In the genomic region with DNA sequence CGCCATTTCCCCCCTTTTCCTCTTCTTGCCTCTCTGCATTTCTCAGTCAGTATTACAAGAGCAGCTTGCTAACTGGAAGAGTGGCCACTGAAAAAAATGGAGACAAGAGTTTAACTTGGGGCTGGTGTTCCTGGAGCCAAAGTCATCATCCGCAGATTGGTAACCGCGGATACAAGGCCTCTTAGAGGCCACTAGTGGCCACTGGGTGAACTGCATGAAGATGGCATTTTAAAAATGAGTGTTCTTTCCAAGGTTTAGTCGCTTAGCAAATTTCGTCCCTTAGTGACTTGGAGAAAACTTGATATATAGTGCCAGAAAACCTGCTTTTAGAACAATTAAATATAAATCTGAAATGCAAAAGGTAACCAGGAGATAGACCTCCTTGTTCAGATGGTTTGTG, we compare ENCODE assay signal across 9 cellular contexts. TPM values are rescaled to one million over a fixed set of nuclear protein-coding genes. Genes with fewer than 3 reads are reported as not detected.
DNase-seq lines count a peak whose midpoint lies in the region; ATAC-seq and TF ChIP-seq lines count a peak whose summit lies in the region.
"Had no signal": no experiment of that assay in that cellular context is flagged by ENCODE, and none has a peak within 500 bp of the region (broad histone marks: within the 10 kb centered on the region; RNA-seq: fewer than 3 reads in every experiment).

No MANE protein-coding gene starts in this region.

- H3K9me3 ChIP-seq in SK-N-SH = no peaks in the 10 kb centered on the region

- H3K27me3 ChIP-seq in SK-N-SH (ENCODE audit: insufficient read depth) = peaks cover 21% of the 10 kb centered on the region

- peaks cover 48% of the 10 kb centered on the region for H3K27me3 Mint-ChIP-seq in nephron progenitor cell (ENCODE audit: low read depth, poor library complexity)
- H3K27me3 Mint-ChIP-seq in activated T-helper 17 cell treated with anti-CD3 and anti-CD28 coated beads, Interleukin-2, amount 50 U/mL, for 72 hours = peaks cover 29% of the 10 kb centered on the region

- no peaks in the 10 kb centered on the region for H3K4me1 ChIP-seq in SK-N-SH (ENCODE audit: control insufficient read depth in 1 of 2, insufficient read depth in 2 of 2, low read depth in 1 of 2, low read length in 1 of 2)

- no peak overlapping the region for H3K4me3 Mint-ChIP-seq in nephron progenitor cell
- no peak overlapping the region for H3K4me3 Mint-ChIP-seq in activated T-helper 17 cell treated with anti-CD3 and anti-CD28 coated beads, Interleukin-2, amount 50 U/mL, for 72 hours

- H4K20me1 ChIP-seq in SK-N-SH (ENCODE audit: insufficient read depth) = no peaks in the 10 kb centered on the region

- H3K36me3 ChIP-seq in SK-N-SH (replicated peaks in 1 of 2; ENCODE audit: control insufficient read depth in 1 of 2, insufficient read depth in 2 of 2, low read length in 1 of 2) = no peaks in the 10 kb centered on the region
- H3K36me3 ChIP-seq: BLaER1 had no signal

- no peak overlapping the region for H3K4me2 ChIP-seq in SK-N-SH
- H3K4me2 ChIP-seq: BLaER1 had no signal

- CTCF ChIA-PET in SK-N-SH (lab: Yijun Ruan, JAX) = interaction anchor here (1.2 to 1.6 kb wide), 3 partner anchors 8 to 28 kb away, joined by 3 to 4 read pairs (median 3); no protein-coding TSS in a partner anchor

- TF ChIP-seq POLR2A in erythroblast (IDR thresholded peaks at IDR 0.05; ENCODE audit: low read length) = no peak

- no peak overlapping the region for H3K9ac ChIP-seq in SK-N-SH
- H3K9ac ChIP-seq: BLaER1 had no signal

- POLR2A ChIA-PET in SK-N-SH (lab: Yijun Ruan, JAX) = no interaction called here

- DNase-seq in NCI-H1417 (lab: John Stamatoyannopoulos, UW) (peak; percentile 2 to 48 (median 46)), NCI-H1417 treated with DMSO at 0.1 percent for 48 hours (lab: John Stamatoyannopoulos, UW) (no peak), HS-27A (ENCODE audit: low read depth) (peak; percentile 0), SK-N-SH (peak; percentile 52), erythroblast (lab: John Stamatoyannopoulos, UW) (peak; percentile 18 to 53), nephron progenitor cell (peak; percentile 61)

- H3K79me2 ChIP-seq in SK-N-SH (ENCODE audit: insufficient read depth) = no peaks in the 10 kb centered on the region

- no peaks in the 10 kb centered on the region for H3K36me3 Mint-ChIP-seq in nephron progenitor cell (ENCODE audit: low read depth)
- H3K36me3 Mint-ChIP-seq in activated T-helper 17 cell treated with anti-CD3 and anti-CD28 coated beads, Interleukin-2, amount 50 U/mL, for 72 hours (ENCODE audit: low read depth) = no peaks in the 10 kb centered on the region

- TF ChIP-seq EP300 in SK-N-SH (IDR thresholded peaks at IDR 0.05; ENCODE audit: borderline replicate concordance in 1 of 2, low read depth in 1 of 2, low read length in 1 of 2) = no peak

- WGBS in SK-N-SH (ENCODE audit: low lambda C conversion rate) = 20% methylated on average over 6 of the region's 6 CpGs

- H2AFZ ChIP-seq in SK-N-SH (ENCODE audit: low read depth) = no peak overlapping the region

- H3K27ac Mint-ChIP-seq in nephron progenitor cell = no peak overlapping the region
- H3K27ac Mint-ChIP-seq in activated T-helper 17 cell treated with anti-CD3 and anti-CD28 coated beads, Interleukin-2, amount 50 U/mL, for 72 hours = no peak overlapping the region

- H3K27ac ChIP-seq in SK-N-SH (ENCODE audit: low read depth in 2 of 2, low read length in 1 of 2) = no peak overlapping the region
- H3K27ac ChIP-seq: BLaER1 had no signal

- peak; percentile 58 for TF ChIP-seq RAD21 in SK-N-SH (IDR thresholded peaks at IDR 0.05; ENCODE audit: low read length)

- H3K4me3 ChIP-seq in SK-N-SH (ENCODE audit: low read depth in 2 of 2, low read length in 1 of 2) = no peak overlapping the region; a peak in 1 of 4 replicates
- H3K4me3 ChIP-seq: BLaER1 had no signal

- H3K9me2 ChIP-seq in SK-N-SH = no peaks in the 10 kb centered on the region

- H3K4me1 Mint-ChIP-seq in nephron progenitor cell = peaks cover 7% of the 10 kb centered on the region
- no peaks in the 10 kb centered on the region for H3K4me1 Mint-ChIP-seq in activated T-helper 17 cell treated with anti-CD3 and anti-CD28 coated beads, Interleukin-2, amount 50 U/mL, for 72 hours

- TF ChIP-seq CTCF in SK-N-SH (IDR thresholded peaks at IDR 0.05) = peak; percentile 79
- TF ChIP-seq CTCF in nephron progenitor cell (IDR thresholded peaks at IDR 0.05) = peak; percentile 84

- H3K9me3 Mint-ChIP-seq in nephron progenitor cell = no peaks in the 10 kb centered on the region
- no peaks in the 10 kb centered on the region for H3K9me3 Mint-ChIP-seq in activated T-helper 17 cell treated with anti-CD3 and anti-CD28 coated beads, Interleukin-2, amount 50 U/mL, for 72 hours

- ATAC-seq in HG03469 (IDR thresholded peaks at IDR 0.05; ENCODE audit: unreplicated experiment) = no peak
- no peak for ATAC-seq in activated T-helper 17 cell treated with anti-CD3 and anti-CD28 coated beads, Interleukin-2, amount 50 U/mL, for 72 hours (replicated peaks)

- no peaks in the 10 kb centered on the region for H3F3A ChIP-seq in SK-N-SH (replicated peaks; ENCODE audit: insufficient read depth)

TF ChIP-seq in SK-N-SH, 30 proteins besides CTCF, POLR2A, EP300 and RAD21 (continues in another document):
- TF ChIP-seq, protein P1, sequence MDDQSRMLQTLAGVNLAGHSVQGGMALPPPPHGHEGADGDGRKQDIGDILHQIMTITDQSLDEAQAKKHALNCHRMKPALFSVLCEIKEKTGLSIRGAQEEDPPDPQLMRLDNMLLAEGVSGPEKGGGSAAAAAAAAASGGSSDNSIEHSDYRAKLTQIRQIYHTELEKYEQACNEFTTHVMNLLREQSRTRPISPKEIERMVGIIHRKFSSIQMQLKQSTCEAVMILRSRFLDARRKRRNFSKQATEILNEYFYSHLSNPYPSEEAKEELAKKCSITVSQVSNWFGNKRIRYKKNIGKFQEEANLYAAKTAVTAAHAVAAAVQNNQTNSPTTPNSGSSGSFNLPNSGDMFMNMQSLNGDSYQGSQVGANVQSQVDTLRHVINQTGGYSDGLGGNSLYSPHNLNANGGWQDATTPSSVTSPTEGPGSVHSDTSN (IDR thresholded peaks at IDR 0.05) = no peak
- no peak for TF ChIP-seq RXRA (IDR thresholded peaks at IDR 0.05; ENCODE audit: borderline replicate concordance, low read depth)
- no peak for TF ChIP-seq SIN3A (IDR thresholded peaks at IDR 0.05; ENCODE audit: borderline replicate concordance, low read depth, low read length)
- no peak for TF ChIP-seq MXI1 (IDR thresholded peaks at IDR 0.05; ENCODE audit: low read depth, low read length)
- TF ChIP-seq MEF2A (IDR thresholded peaks at IDR 0.05; ENCODE audit: borderline replicate concordance, low read depth) = no peak
- TF ChIP-seq USF1 (IDR thresholded peaks at IDR 0.05; ENCODE audit: borderline replicate concordance, low read depth) = no peak
- TF ChIP-seq IRF3 (IDR thresholded peaks at IDR 0.05; ENCODE audit: low read depth, low read length) = no peak
- TF ChIP-seq TEAD4 (IDR thresholded peaks at IDR 0.05; ENCODE audit: borderline replicate concordance, insufficient read depth) = no peak
- TF ChIP-seq, protein P2, sequence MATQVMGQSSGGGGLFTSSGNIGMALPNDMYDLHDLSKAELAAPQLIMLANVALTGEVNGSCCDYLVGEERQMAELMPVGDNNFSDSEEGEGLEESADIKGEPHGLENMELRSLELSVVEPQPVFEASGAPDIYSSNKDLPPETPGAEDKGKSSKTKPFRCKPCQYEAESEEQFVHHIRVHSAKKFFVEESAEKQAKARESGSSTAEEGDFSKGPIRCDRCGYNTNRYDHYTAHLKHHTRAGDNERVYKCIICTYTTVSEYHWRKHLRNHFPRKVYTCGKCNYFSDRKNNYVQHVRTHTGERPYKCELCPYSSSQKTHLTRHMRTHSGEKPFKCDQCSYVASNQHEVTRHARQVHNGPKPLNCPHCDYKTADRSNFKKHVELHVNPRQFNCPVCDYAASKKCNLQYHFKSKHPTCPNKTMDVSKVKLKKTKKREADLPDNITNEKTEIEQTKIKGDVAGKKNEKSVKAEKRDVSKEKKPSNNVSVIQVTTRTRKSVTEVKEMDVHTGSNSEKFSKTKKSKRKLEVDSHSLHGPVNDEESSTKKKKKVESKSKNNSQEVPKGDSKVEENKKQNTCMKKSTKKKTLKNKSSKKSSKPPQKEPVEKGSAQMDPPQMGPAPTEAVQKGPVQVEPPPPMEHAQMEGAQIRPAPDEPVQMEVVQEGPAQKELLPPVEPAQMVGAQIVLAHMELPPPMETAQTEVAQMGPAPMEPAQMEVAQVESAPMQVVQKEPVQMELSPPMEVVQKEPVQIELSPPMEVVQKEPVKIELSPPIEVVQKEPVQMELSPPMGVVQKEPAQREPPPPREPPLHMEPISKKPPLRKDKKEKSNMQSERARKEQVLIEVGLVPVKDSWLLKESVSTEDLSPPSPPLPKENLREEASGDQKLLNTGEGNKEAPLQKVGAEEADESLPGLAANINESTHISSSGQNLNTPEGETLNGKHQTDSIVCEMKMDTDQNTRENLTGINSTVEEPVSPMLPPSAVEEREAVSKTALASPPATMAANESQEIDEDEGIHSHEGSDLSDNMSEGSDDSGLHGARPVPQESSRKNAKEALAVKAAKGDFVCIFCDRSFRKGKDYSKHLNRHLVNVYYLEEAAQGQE (IDR thresholded peaks at IDR 0.05; ENCODE audit: low read depth, low read length) = no peak
- TF ChIP-seq CHD2 (IDR thresholded peaks at IDR 0.05; ENCODE audit: low read length, partially characterized antibody) = no peak
- TF ChIP-seq POLR2AphosphoS5 (IDR thresholded peaks at IDR 0.05; ENCODE audit: low read depth, low read length) = no peak
- no peak for TF ChIP-seq ELF1 (IDR thresholded peaks at IDR 0.05)
- no peak for TF ChIP-seq YY1 (IDR thresholded peaks at IDR 0.05; ENCODE audit: low read depth)

RNA-seq across cellular contexts. Expression of gene F13A1, which starts 4.8 kb away (rescaled TPM):
- polyA plus RNA-seq in SK-N-SH (2012; rRNA removed) = not detected in 2 replicates
- polyA plus RNA-seq in SK-N-SH (2012; cell fraction: cytosol; rRNA removed) = not detected in 2 replicates
- polyA plus RNA-seq in SK-N-SH (2012; cell fraction: nucleus; rRNA removed) = not detected in 2 replicates
- under 1 TPM in 1 of 2 donors, not detected in 1; 0.06 TPM for total RNA-seq in activated T-helper 17 cell treated with anti-CD3 and anti-CD28 coated beads, Interleukin-2, amount 50 U/mL, for 72 hours
